2 cellular contexts compared by ENCODE assay signal in the genomic region with DNA sequence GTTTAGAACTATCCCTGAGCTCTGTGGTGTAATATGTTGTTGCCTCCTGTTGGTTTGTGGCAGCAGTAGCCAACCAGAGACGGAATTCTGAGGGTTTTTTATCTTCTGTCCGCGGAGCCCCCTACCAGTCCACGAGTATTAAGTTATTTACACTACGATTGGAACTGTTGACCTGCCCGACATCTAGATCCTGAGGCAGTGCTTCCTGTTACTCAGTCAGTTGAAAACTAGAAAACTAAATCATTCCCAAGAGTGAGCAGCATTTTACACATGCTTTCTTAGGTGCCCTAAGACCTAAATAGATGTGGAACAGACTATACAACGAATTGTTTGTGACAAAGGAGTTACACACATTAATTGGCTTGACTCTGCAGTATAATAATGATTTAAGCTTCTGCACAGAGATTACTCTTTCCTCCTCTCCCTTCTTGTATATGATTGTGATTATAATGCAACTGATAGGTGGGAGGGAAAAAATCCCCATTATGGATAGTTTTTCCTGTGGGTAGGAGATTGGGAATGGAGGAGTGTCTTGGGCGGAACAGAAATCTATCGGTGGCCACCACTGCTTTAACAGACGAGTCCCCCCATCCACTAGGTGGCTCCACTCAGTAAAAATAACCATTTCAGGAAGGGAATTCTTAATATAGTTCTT.
A peak's percentile ranks its signal among the peaks of the same experiment; 100 is the strongest.
TF ChIP-seq lines count a peak whose summit lies in the region.

No MANE protein-coding gene starts in this region.

TF ChIP-seq in A549, 52 proteins besides CTCF, POLR2A, EP300 and RAD21:
- TF ChIP-seq SMC3 (IDR thresholded peaks at IDR 0.05) = peak; percentile 52; the same call in 1 of the 3 replicates
- peak; percentile 80; the same call in 1 of the 2 replicates for TF ChIP-seq POLR2AphosphoS2 (conservative IDR thresholded peaks at IDR 0.05; ENCODE audit: low read length)
- TF ChIP-seq CBX2 (IDR thresholded peaks at IDR 0.05; ENCODE audit: borderline replicate concordance, low read depth) = no peak

TF ChIP-seq in HepG2, 621 proteins besides CTCF, POLR2A, EP300 and RAD21 (continues in another document):
- TF ChIP-seq, protein P1, sequence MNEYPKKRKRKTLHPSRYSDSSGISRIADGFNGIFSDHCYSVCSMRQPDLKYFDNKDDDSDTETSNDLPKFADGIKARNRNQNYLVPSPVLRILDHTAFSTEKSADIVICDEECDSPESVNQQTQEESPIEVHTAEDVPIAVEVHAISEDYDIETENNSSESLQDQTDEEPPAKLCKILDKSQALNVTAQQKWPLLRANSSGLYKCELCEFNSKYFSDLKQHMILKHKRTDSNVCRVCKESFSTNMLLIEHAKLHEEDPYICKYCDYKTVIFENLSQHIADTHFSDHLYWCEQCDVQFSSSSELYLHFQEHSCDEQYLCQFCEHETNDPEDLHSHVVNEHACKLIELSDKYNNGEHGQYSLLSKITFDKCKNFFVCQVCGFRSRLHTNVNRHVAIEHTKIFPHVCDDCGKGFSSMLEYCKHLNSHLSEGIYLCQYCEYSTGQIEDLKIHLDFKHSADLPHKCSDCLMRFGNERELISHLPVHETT (CRISPR knock-in tag; conservative IDR thresholded peaks at IDR 0.05) = no peak; the same call in 1 of the 2 replicates
- TF ChIP-seq ATF1 (CRISPR knock-in tag; IDR thresholded peaks at IDR 0.05) (peak; percentile 54; the same call in 1 of the 2 replicates), ZNF180 (CRISPR knock-in tag; IDR thresholded peaks at IDR 0.05; ENCODE audit: borderline replicate concordance, low read depth) (no peak), CEBPB (IDR thresholded peaks at IDR 0.05; ENCODE audit: borderline replicate concordance, low read depth, low read length) (no peak), PHF5A (CRISPR knock-in tag; IDR thresholded peaks at IDR 0.05; ENCODE audit: low read depth, unreplicated experiment) (peak; percentile 74), ZNF232 (CRISPR knock-in tag; IDR thresholded peaks at IDR 0.05; ENCODE audit: borderline replicate concordance) (no peak), ZNF737 (CRISPR knock-in tag; IDR thresholded peaks at IDR 0.05; ENCODE audit: borderline replicate concordance) (no peak), ELF3 (CRISPR knock-in tag; IDR thresholded peaks at IDR 0.05) (peak; percentile 64), ZNF543 (CRISPR knock-in tag; IDR thresholded peaks at IDR 0.05) (peak; percentile 22), ZNF616 (CRISPR knock-in tag; IDR thresholded peaks at IDR 0.05; ENCODE audit: low read depth) (no peak), ZBTB20 (CRISPR knock-in tag; IDR thresholded peaks at IDR 0.05; ENCODE audit: borderline replicate concordance, low read depth) (0 out of 2 replicates have a peak, but pooled peaks have one; percentile 39), ZNF879 (CRISPR knock-in tag; IDR thresholded peaks at IDR 0.05) (no peak), NFIC (IDR thresholded peaks at IDR 0.05; ENCODE audit: low read length) (no peak; the same call in 1 of the 2 replicates), SP1 (IDR thresholded peaks at IDR 0.05) (no peak), SP1 (CRISPR knock-in tag; IDR thresholded peaks at IDR 0.05) (peak; percentile 37; the same call in 1 of the 2 replicates), TOPORS (CRISPR knock-in tag; IDR thresholded peaks at IDR 0.05) (no peak), MYNN (CRISPR knock-in tag; IDR thresholded peaks at IDR 0.05; ENCODE audit: low read depth) (no peak), MEF2D (CRISPR knock-in tag; IDR thresholded peaks at IDR 0.05) (no peak), EHMT2 (IDR thresholded peaks at IDR 0.05; ENCODE audit: borderline replicate concordance, low read depth, low read length) (no peak), PAX8 (CRISPR knock-in tag; IDR thresholded peaks at IDR 0.05; ENCODE audit: borderline replicate concordance) (no peak), ZNF883 (CRISPR knock-in tag; IDR thresholded peaks at IDR 0.05; ENCODE audit: not compliant biosample characterization) (no peak), ZNF746 (CRISPR knock-in tag; IDR thresholded peaks at IDR 0.05) (0 out of 2 replicates have a peak, but pooled peaks have one; percentile 12), TAF15 (IDR thresholded peaks at IDR 0.05; ENCODE audit: low read depth, low read length, poor library complexity, severe bottlenecking) (no peak), PHF20 (CRISPR knock-in tag; IDR thresholded peaks at IDR 0.05) (peak; percentile 60; the same call in 1 of the 2 replicates), CCAR2 (optimal IDR thresholded peaks at IDR 0.05; ENCODE audit: low read depth, low read length) (no peak), JUN (CRISPR knock-in tag; IDR thresholded peaks at IDR 0.05) (no peak), ZNF251 (CRISPR knock-in tag; IDR thresholded peaks at IDR 0.05) (no peak)
- TF ChIP-seq, protein P2, sequence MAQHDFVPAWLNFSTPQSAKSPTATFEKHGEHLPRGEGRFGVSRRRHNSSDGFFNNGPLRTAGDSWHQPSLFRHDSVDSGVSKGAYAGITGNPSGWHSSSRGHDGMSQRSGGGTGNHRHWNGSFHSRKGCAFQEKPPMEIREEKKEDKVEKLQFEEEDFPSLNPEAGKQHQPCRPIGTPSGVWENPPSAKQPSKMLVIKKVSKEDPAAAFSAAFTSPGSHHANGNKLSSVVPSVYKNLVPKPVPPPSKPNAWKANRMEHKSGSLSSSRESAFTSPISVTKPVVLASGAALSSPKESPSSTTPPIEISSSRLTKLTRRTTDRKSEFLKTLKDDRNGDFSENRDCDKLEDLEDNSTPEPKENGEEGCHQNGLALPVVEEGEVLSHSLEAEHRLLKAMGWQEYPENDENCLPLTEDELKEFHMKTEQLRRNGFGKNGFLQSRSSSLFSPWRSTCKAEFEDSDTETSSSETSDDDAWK (CRISPR knock-in tag; IDR thresholded peaks at IDR 0.05) = no peak
- TF ChIP-seq, protein P3, sequence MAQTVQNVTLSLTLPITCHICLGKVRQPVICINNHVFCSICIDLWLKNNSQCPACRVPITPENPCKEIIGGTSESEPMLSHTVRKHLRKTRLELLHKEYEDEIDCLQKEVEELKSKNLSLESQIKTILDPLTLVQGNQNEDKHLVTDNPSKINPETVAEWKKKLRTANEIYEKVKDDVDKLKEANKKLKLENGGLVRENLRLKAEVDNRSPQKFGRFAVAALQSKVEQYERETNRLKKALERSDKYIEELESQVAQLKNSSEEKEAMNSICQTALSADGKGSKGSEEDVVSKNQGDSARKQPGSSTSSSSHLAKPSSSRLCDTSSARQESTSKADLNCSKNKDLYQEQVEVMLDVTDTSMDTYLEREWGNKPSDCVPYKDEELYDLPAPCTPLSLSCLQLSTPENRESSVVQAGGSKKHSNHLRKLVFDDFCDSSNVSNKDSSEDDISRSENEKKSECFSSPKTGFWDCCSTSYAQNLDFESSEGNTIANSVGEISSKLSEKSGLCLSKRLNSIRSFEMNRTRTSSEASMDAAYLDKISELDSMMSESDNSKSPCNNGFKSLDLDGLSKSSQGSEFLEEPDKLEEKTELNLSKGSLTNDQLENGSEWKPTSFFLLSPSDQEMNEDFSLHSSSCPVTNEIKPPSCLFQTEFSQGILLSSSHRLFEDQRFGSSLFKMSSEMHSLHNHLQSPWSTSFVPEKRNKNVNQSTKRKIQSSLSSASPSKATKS (CRISPR knock-in tag; IDR thresholded peaks at IDR 0.05) = 0 out of 2 replicates have a peak, but pooled peaks have one; percentile 1
- TF ChIP-seq, protein P4, sequence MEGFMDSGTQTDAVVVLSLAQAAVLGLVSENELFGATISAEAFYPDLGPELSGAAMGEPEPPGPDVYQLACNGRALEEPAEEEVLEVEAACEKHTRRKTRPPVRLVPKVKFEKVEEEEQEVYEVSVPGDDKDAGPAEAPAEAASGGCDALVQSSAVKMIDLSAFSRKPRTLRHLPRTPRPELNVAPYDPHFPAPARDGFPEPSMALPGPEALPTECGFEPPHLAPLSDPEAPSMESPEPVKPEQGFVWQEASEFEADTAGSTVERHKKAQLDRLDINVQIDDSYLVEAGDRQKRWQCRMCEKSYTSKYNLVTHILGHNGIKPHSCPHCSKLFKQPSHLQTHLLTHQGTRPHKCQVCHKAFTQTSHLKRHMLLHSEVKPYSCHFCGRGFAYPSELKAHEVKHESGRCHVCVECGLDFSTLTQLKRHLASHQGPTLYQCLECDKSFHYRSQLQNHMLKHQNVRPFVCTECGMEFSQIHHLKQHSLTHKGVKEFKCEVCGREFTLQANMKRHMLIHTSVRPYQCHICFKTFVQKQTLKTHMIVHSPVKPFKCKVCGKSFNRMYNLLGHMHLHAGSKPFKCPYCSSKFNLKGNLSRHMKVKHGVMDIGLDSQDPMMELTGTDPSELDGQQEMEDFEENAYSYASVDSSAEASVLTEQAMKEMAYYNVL (CRISPR knock-in tag; IDR thresholded peaks at IDR 0.05; ENCODE audit: borderline replicate concordance) = no peak
- TF ChIP-seq, protein P5, sequence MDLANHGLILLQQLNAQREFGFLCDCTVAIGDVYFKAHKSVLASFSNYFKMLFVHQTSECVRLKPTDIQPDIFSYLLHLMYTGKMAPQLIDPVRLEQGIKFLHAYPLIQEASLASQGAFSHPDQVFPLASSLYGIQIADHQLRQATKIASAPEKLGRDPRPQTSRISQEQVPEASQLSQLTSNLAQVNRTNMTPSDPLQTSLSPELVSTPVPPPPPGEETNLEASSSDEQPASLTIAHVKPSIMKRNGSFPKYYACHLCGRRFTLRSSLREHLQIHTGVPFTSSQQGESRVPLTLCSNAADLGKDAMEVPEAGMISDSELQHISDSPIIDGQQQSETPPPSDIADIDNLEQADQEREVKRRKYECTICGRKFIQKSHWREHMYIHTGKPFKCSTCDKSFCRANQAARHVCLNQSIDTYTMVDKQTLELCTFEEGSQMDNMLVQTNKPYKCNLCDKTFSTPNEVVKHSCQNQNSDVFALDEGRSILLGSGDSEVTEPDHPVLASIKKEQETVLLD (CRISPR knock-in tag; IDR thresholded peaks at IDR 0.05; ENCODE audit: low read depth) = 0 out of 2 replicates have a peak, but pooled peaks have one; percentile 21
- TF ChIP-seq, protein P6, sequence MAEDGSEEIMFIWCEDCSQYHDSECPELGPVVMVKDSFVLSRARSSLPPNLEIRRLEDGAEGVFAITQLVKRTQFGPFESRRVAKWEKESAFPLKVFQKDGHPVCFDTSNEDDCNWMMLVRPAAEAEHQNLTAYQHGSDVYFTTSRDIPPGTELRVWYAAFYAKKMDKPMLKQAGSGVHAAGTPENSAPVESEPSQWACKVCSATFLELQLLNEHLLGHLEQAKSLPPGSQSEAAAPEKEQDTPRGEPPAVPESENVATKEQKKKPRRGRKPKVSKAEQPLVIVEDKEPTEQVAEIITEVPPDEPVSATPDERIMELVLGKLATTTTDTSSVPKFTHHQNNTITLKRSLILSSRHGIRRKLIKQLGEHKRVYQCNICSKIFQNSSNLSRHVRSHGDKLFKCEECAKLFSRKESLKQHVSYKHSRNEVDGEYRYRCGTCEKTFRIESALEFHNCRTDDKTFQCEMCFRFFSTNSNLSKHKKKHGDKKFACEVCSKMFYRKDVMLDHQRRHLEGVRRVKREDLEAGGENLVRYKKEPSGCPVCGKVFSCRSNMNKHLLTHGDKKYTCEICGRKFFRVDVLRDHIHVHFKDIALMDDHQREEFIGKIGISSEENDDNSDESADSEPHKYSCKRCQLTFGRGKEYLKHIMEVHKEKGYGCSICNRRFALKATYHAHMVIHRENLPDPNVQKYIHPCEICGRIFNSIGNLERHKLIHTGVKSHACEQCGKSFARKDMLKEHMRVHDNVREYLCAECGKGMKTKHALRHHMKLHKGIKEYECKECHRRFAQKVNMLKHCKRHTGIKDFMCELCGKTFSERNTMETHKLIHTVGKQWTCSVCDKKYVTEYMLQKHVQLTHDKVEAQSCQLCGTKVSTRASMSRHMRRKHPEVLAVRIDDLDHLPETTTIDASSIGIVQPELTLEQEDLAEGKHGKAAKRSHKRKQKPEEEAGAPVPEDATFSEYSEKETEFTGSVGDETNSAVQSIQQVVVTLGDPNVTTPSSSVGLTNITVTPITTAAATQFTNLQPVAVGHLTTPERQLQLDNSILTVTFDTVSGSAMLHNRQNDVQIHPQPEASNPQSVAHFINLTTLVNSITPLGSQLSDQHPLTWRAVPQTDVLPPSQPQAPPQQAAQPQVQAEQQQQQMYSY (CRISPR knock-in tag; IDR thresholded peaks at IDR 0.05) = no peak
- TF ChIP-seq, protein P7, sequence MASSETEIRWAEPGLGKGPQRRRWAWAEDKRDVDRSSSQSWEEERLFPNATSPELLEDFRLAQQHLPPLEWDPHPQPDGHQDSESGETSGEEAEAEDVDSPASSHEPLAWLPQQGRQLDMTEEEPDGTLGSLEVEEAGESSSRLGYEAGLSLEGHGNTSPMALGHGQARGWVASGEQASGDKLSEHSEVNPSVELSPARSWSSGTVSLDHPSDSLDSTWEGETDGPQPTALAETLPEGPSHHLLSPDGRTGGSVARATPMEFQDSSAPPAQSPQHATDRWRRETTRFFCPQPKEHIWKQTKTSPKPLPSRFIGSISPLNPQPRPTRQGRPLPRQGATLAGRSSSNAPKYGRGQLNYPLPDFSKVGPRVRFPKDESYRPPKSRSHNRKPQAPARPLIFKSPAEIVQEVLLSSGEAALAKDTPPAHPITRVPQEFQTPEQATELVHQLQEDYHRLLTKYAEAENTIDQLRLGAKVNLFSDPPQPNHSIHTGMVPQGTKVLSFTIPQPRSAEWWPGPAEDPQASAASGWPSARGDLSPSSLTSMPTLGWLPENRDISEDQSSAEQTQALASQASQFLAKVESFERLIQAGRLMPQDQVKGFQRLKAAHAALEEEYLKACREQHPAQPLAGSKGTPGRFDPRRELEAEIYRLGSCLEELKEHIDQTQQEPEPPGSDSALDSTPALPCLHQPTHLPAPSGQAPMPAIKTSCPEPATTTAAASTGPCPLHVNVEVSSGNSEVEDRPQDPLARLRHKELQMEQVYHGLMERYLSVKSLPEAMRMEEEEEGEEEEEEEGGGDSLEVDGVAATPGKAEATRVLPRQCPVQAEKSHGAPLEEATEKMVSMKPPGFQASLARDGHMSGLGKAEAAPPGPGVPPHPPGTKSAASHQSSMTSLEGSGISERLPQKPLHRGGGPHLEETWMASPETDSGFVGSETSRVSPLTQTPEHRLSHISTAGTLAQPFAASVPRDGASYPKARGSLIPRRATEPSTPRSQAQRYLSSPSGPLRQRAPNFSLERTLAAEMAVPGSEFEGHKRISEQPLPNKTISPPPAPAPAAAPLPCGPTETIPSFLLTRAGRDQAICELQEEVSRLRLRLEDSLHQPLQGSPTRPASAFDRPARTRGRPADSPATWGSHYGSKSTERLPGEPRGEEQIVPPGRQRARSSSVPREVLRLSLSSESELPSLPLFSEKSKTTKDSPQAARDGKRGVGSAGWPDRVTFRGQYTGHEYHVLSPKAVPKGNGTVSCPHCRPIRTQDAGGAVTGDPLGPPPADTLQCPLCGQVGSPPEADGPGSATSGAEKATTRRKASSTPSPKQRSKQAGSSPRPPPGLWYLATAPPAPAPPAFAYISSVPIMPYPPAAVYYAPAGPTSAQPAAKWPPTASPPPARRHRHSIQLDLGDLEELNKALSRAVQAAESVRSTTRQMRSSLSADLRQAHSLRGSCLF (CRISPR knock-in tag; IDR thresholded peaks at IDR 0.05; ENCODE audit: borderline replicate concordance) = no peak
- TF ChIP-seq, protein P8, sequence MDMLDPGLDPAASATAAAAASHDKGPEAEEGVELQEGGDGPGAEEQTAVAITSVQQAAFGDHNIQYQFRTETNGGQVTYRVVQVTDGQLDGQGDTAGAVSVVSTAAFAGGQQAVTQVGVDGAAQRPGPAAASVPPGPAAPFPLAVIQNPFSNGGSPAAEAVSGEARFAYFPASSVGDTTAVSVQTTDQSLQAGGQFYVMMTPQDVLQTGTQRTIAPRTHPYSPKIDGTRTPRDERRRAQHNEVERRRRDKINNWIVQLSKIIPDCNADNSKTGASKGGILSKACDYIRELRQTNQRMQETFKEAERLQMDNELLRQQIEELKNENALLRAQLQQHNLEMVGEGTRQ (IDR thresholded peaks at IDR 0.05; ENCODE audit: low read depth, low read length) = no peak
- TF ChIP-seq, protein P8 (CRISPR knock-in tag; IDR thresholded peaks at IDR 0.05; ENCODE audit: borderline replicate concordance) = no peak
